In genomic region chr18:59876310-59876626, GRCh38 we compare ENCODE assay signal across 10 cellular contexts. TPM values are rescaled to one million over a fixed set of nuclear protein-coding genes. Genes with fewer than 3 reads are reported as not detected.
DNase-seq lines count a peak whose midpoint lies in the region; ATAC-seq, FAIRE-seq and TF ChIP-seq lines count a peak whose summit lies in the region.
"Had no signal": no experiment of that assay in that cellular context is flagged by ENCODE, and none has a peak within 500 bp of the region (broad histone marks: within the 10 kb centered on the region; RNA-seq: fewer than 3 reads in every experiment).

No MANE protein-coding gene starts in this region.

- TF ChIP-seq RAD21 in GM12878 (IDR thresholded peaks at IDR 0.05; ENCODE audit: insufficient read depth, low read depth, low read length): no peak

- H4K20me1 ChIP-seq in GM12878 (ENCODE audit: control insufficient read depth, insufficient read depth): no peaks in the 10 kb centered on the region
- no peaks in the 10 kb centered on the region for H4K20me1 ChIP-seq in PC-3 (ENCODE audit: low read length)

- H3K36me3 ChIP-seq in GM12878 (ENCODE audit: control insufficient read depth in 2 of 2, insufficient read depth in 2 of 2, low read length in 1 of 2) (no peaks in the 10 kb centered on the region), PC-3 (ENCODE audit: low read depth, low read length) (no peaks in the 10 kb centered on the region)

- H3F3A ChIP-seq in PC-3 (ENCODE audit: low read length, unreplicated experiment): no peaks in the 10 kb centered on the region

- in situ Hi-C loops in GM12878 (cut with MboI): loop anchor here (25.0 kb wide), 1 partner anchor 889 kb away; no protein-coding TSS in a partner anchor

- SMC1A ChIA-PET in GM12878 (lab: Charles Lee; ENCODE audit: uncharacterized antibody, unreplicated experiment): interaction anchor here (1.3 to 3.3 kb wide), 10 partner anchors 9 to 48 kb away, joined by 3 to 18 read pairs (median 6); partner anchors contain the start of gene PMAIP1

- ATAC-seq in GM18868 (IDR thresholded peaks at IDR 0.05; ENCODE audit: unreplicated experiment): peak; percentile 71
- ATAC-seq in GM21528 (IDR thresholded peaks at IDR 0.05; ENCODE audit: low FRiP score, unreplicated experiment): peak; percentile 69
- peak; percentile 63 for ATAC-seq in HG03139 (IDR thresholded peaks at IDR 0.05; ENCODE audit: unreplicated experiment)
- peak; percentile 79 for ATAC-seq in GM12878
- ATAC-seq in PC-3: no peak

- POLR2A ChIA-PET in GM12878 (lab: Charles Lee) (interaction anchor here (1.0 to 5.4 kb wide), 5 partner anchors 9 to 42 kb away, joined by 3 to 46 read pairs (median 4); partner anchors contain the start of gene PMAIP1), PC-3 (lab: Charles Lee; ENCODE audit: unreplicated experiment) (no interaction called here)

- H3K4me2 ChIP-seq in GM12878 (ENCODE audit: control insufficient read depth, insufficient read depth) (peak overlapping the region; percentile 81), PC-3 (ENCODE audit: low read length) (no peak overlapping the region)

- H3K4me3 ChIP-seq in GM12878: peak overlapping the region; percentile 56; the same call in 1 of the 2 replicates
- no peak overlapping the region for H3K4me3 ChIP-seq in PC-3 (ENCODE audit: low read length)
- H3K4me3 ChIP-seq: mucosa of descending colon had no signal

- RAD21 ChIA-PET in GM12878 (lab: Charles Lee; ENCODE audit: unreplicated experiment): interaction anchor here (0.8 to 6.5 kb wide), 9 partner anchors 16 to 77 kb away, joined by 3 to 45 read pairs (median 3); partner anchors contain the start of gene PMAIP1

- TF ChIP-seq CTCF in GM12878 (IDR thresholded peaks at IDR 0.05 in 2 of 3, conservative IDR thresholded peaks at IDR 0.05 in 1 of 3; ENCODE audit: control insufficient read depth in 2 of 3, extremely low read depth in 1 of 3, insufficient read depth in 1 of 3, low read depth in 3 of 3, low read length in 3 of 3) (no peak), PC-3 (conservative IDR thresholded peaks at IDR 0.05; ENCODE audit: low read depth, low read length) (no peak)

- TF ChIP-seq EP300 in GM12878 (IDR thresholded peaks at IDR 0.05; ENCODE audit: borderline replicate concordance in 1 of 2, control insufficient read depth in 1 of 2, low read depth in 2 of 2, low read length in 2 of 2): peak in 1 of 2 experiments; percentile 77; a peak in 3 of 4 replicates

- 33% methylated on average over 3 of the region's 3 CpGs for WGBS in GM12878 (ENCODE audit: insufficient coverage, insufficient replicate concordance, low lambda C conversion rate, missing lambda C conversion rate)

- no peak for FAIRE-seq in GM12878 (lab: Jason Lieb, UNC)

- peak; percentile 86 for DNase-seq in GM12878 (ENCODE audit: low read depth, low spot score)
- no peak for DNase-seq in NCI-H82 (lab: John Stamatoyannopoulos, UW)
- DNase-seq in NCI-H1105 (lab: John Stamatoyannopoulos, UW): no peak
- no peak for DNase-seq in PC-3
- no peak for DNase-seq in middle frontal gyrus (ENCODE audit: extremely low spot score, low spot score)
- DNase-seq: mucosa of descending colon, T-helper 9 cell had no signal

- H3K4me1 ChIP-seq in GM12878 (ENCODE audit: control insufficient read depth, insufficient read depth, low read length) (peaks cover 59% of the 10 kb centered on the region), PC-3 (ENCODE audit: insufficient read depth, low read length) (peaks cover 16% of the 10 kb centered on the region)

- intact Hi-C loops in GM12878 (cut with micrococcal nuclease; ENCODE audit: unreplicated experiment): loop anchor here (1.0 to 2.0 kb wide), 2 partner anchors 29 to 39 kb away; no protein-coding TSS in a partner anchor
- intact Hi-C loops in PC-3 (cut with micrococcal nuclease): no loop called here

- H3K79me2 ChIP-seq in GM12878 (ENCODE audit: control insufficient read depth, insufficient read depth, low read length) (no peaks in the 10 kb centered on the region), PC-3 (ENCODE audit: low read length) (no peaks in the 10 kb centered on the region)

- no peaks in the 10 kb centered on the region for H3K27me3 ChIP-seq in GM12878 (replicated peaks in 1 of 2; ENCODE audit: control insufficient read depth in 2 of 2, insufficient read depth in 2 of 2, low read length in 1 of 2)
- H3K27me3 ChIP-seq in PC-3 (ENCODE audit: low read length): no peaks in the 10 kb centered on the region

- H3K9me3 ChIP-seq in GM12878 (replicated peaks; ENCODE audit: control insufficient read depth, insufficient read depth, low read length): no peaks in the 10 kb centered on the region
- H3K9me3 ChIP-seq in PC-3 (ENCODE audit: low read length): no peaks in the 10 kb centered on the region
- H3K9me3 ChIP-seq: mucosa of descending colon had no signal

- H3K9me2 ChIP-seq in PC-3 (replicated peaks; ENCODE audit: low read length): no peaks in the 10 kb centered on the region

- CTCF ChIA-PET in GM12878 (lab: Yijun Ruan, JAX) (interaction anchor here (0.7 to 1.6 kb wide), 3 partner anchors 9 to 112 kb away, joined by 3 to 7 read pairs (median 4); no protein-coding TSS in a partner anchor), PC-3 (lab: Charles Lee) (no interaction called here)

- H3K9ac ChIP-seq in GM12878 (ENCODE audit: control insufficient read depth, insufficient read depth, low read length): peak overlapping the region; percentile 59; the same call in 1 of the 2 replicates
- no peak overlapping the region for H3K9ac ChIP-seq in PC-3 (ENCODE audit: low read length)

- BruUV-seq in GM12878 (replicated peaks; lab: Mats Ljungman, UMichigan) (no TSS peak), PC-3 (replicated peaks; lab: Mats Ljungman, UMichigan) (no TSS peak)

- H2AFZ ChIP-seq in GM12878 (ENCODE audit: control insufficient read depth, low read depth, low read length): no peak overlapping the region; the same call in 1 of the 2 replicates
- H2AFZ ChIP-seq in PC-3 (ENCODE audit: low read length): no peak overlapping the region

- TF ChIP-seq POLR2A in GM12878 (IDR thresholded peaks at IDR 0.05; ENCODE audit: low read depth, low read length): no peak

- H3K27ac ChIP-seq in GM12878 (ENCODE audit: control insufficient read depth, insufficient read depth): peak overlapping the region; percentile 87
- H3K27ac ChIP-seq in PC-3 (ENCODE audit: low read length): no peak overlapping the region

TF ChIP-seq in GM12878, 131 proteins besides CTCF, POLR2A, EP300 and RAD21 (continues in another document):
- no peak for TF ChIP-seq TCF3 (IDR thresholded peaks at IDR 0.05; ENCODE audit: borderline replicate concordance, insufficient read depth, low read depth, low read length)
- TF ChIP-seq CHD1 (IDR thresholded peaks at IDR 0.05; ENCODE audit: low read depth, low read length): 0 out of 2 replicates have a peak, but pooled peaks have one; percentile 12
- peak; percentile 46; the same call in 1 of the 2 replicates for TF ChIP-seq RELB (IDR thresholded peaks at IDR 0.05; ENCODE audit: low read depth)
- TF ChIP-seq ZBED1 (IDR thresholded peaks at IDR 0.05; ENCODE audit: borderline replicate concordance): 0 out of 2 replicates have a peak, but pooled peaks have one; percentile 57
- TF ChIP-seq SIN3A (IDR thresholded peaks at IDR 0.05; ENCODE audit: low read depth, low read length): no peak
- TF ChIP-seq TCF7 (IDR thresholded peaks at IDR 0.05; ENCODE audit: borderline replicate concordance): 0 out of 2 replicates have a peak, but pooled peaks have one; percentile 13
- peak; percentile 80 for TF ChIP-seq JUNB (IDR thresholded peaks at IDR 0.05)
- TF ChIP-seq STAT3 (IDR thresholded peaks at IDR 0.05; ENCODE audit: low read depth, low read length): no peak
- TF ChIP-seq RBBP5 (conservative IDR thresholded peaks at IDR 0.05): no peak
- no peak for TF ChIP-seq YY1 (IDR thresholded peaks at IDR 0.05; ENCODE audit: low read depth, low read length)
- no peak for TF ChIP-seq FOS (IDR thresholded peaks at IDR 0.05; ENCODE audit: borderline replicate concordance, extremely low read depth, insufficient read length)
- TF ChIP-seq RUNX3 (IDR thresholded peaks at IDR 0.05; ENCODE audit: low read length): peak; percentile 93
- no peak for TF ChIP-seq TAF1 (IDR thresholded peaks at IDR 0.05; ENCODE audit: borderline replicate concordance, low read depth, low read length)
- TF ChIP-seq MTA2 (IDR thresholded peaks at IDR 0.05; ENCODE audit: low read depth): peak; percentile 84
- 0 out of 2 replicates have a peak, but pooled peaks have one; percentile 57 for TF ChIP-seq MTA3 (IDR thresholded peaks at IDR 0.05; ENCODE audit: borderline replicate concordance, low read length)
- TF ChIP-seq SP1 (IDR thresholded peaks at IDR 0.05; ENCODE audit: low read depth, low read length): no peak

RNA-seq across cellular contexts. Expression of gene PMAIP1, which starts 23.5 kb away (rescaled TPM):
- total RNA-seq in GM12878 (2013; cell fraction: nucleolus; rRNA removed): 49.7 and 58.0 TPM in 2 replicates
- 88.2 and 113 TPM in 2 replicates for total RNA-seq in GM12878 (2014; rRNA removed)
- total RNA-seq in GM12878 (2014; rRNA removed; fragmentation: Illumina TruSeq; extraction: Trizol): 108 and 109 TPM in 2 replicates
- total RNA-seq in GM12878 (2021): 101 and 105 TPM in 2 replicates
- 40.1 TPM for polyA plus RNA-seq in GM12878 (2011; ENCODE audit: low read depth)
- 161 and 266 TPM in 2 replicates for polyA plus RNA-seq in GM12878 (2011; rRNA removed)
- 68.2 and 86.5 TPM in 2 replicates for polyA plus RNA-seq in GM12878 (2011; cell fraction: cytosol; rRNA removed)
- 65.1 and 71.2 TPM in 2 replicates for polyA plus RNA-seq in GM12878 (2011; cell fraction: nucleus; rRNA removed)
- polyA plus RNA-seq in GM12878 (2012): 81.9 and 103 TPM in 2 replicates
- polyA plus RNA-seq in GM12878 (2014; fragmentation: Illumina TruSeq; extraction: Trizol): 94.9 and 142 TPM in 2 replicates
- 100 to 1,000 TPM in 1 of 2 experiments, 10 to 100 TPM in 1; 74.0 to 119 TPM for polyA plus RNA-seq in GM12878 (2014; fragmentation: Nextera tagmentation; extraction: Ambion mirVana)
- 91.5 and 116 TPM in 2 replicates for polyA plus RNA-seq in GM12878 (2014; rRNA removed)
- polyA plus RNA-seq in GM12878 (2016; fragmentation: Nextera tagmentation; extraction: Ambion mirVana): 100 to 1,000 TPM; 209 to 219 TPM
- polyA minus RNA-seq in GM12878 (2011; rRNA and poly(A)+ RNA removed): 52.1 and 54.0 TPM in 2 replicates
- 37.8 and 44.2 TPM in 2 replicates for polyA minus RNA-seq in GM12878 (2011; cell fraction: cytosol; rRNA and poly(A)+ RNA removed)
- 67.6 and 93.7 TPM in 2 replicates for polyA minus RNA-seq in GM12878 (2011; cell fraction: nucleus; rRNA and poly(A)+ RNA removed)
- total RNA-seq in PC-3 (2014; rRNA removed): 39.2 and 41.5 TPM in 2 replicates
